Comparison of ENCODE assay signal across 8 cellular contexts in genomic region chr20:36093804-36094145, GRCh38.
A peak's percentile ranks its signal among the peaks of the same experiment; 100 is the strongest.
DNase-seq lines count a peak whose midpoint lies in the region; ATAC-seq and TF ChIP-seq lines count a peak whose summit lies in the region.

No MANE protein-coding gene starts in this region.

- in situ Hi-C loops in astrocyte of the cerebellum (cut with HindIII; ENCODE audit: low sequenced_read_pairs) = no loop called here

- POLR2A ChIA-PET in SK-N-SH (lab: Yijun Ruan, JAX) = interaction anchor here (0.7 to 1.2 kb wide), 2 partner anchors 139 to 380 kb away, joined by 3 to 4 read pairs; partner anchors contain the start of gene SCAND1

- H3K4me3 ChIP-seq in SK-N-SH (ENCODE audit: low read depth in 2 of 2, low read length in 1 of 2) (peak overlapping the region; percentile 60 to 70), astrocyte of the cerebellum (ENCODE audit: low read depth, low read length) (peak overlapping the region; percentile 60), kidney epithelial cell (ENCODE audit: low read depth, low read length) (peak overlapping the region; percentile 53), Karpas-422 (ENCODE audit: low read length) (no peak overlapping the region)

- TF ChIP-seq CTCF in SK-N-SH (IDR thresholded peaks at IDR 0.05) (no peak), astrocyte of the cerebellum (IDR thresholded peaks at IDR 0.05; ENCODE audit: low read depth, low read length, missing control alignments) (no peak), kidney epithelial cell (IDR thresholded peaks at IDR 0.05; ENCODE audit: insufficient read depth, low read length, poor library complexity, severe bottlenecking) (no peak)

- ATAC-seq in SK-N-SH treated with all-trans-retinoic acid at 6 μM for 48 hours = no peak; the same call in 2 of the 3 replicates

- WGBS in SK-N-SH (ENCODE audit: low lambda C conversion rate) = 10% methylated on average over 2 of the region's 2 CpGs

- no peaks in the 10 kb centered on the region for H4K20me1 ChIP-seq in SK-N-SH (ENCODE audit: insufficient read depth)
- H4K20me1 ChIP-seq in Karpas-422 (ENCODE audit: insufficient read depth, low read depth, low read length) = no peaks in the 10 kb centered on the region

- H3K27me3 ChIP-seq in SK-N-SH (ENCODE audit: insufficient read depth) (peaks cover 19% of the 10 kb centered on the region; the same call in 1 of the 2 replicates), kidney epithelial cell (ENCODE audit: control insufficient read depth, insufficient read depth, low read length) (peaks cover 5% of the 10 kb centered on the region), Karpas-422 (ENCODE audit: low read length) (no peaks in the 10 kb centered on the region)

- DNase-seq in SK-N-SH (no peak), astrocyte of the cerebellum (ENCODE audit: low read depth) (no peak), kidney epithelial cell (ENCODE audit: low read depth) (no peak), SKM-1 (lab: John Stamatoyannopoulos, UW; ENCODE audit: unreplicated experiment) (no peak), AG08396 (ENCODE audit: low spot score) (no peak), Karpas-422 (no peak)

- H2AFZ ChIP-seq in SK-N-SH (ENCODE audit: low read depth) (no peak overlapping the region), Karpas-422 (ENCODE audit: low read length) (no peak overlapping the region)

- H3K27ac ChIP-seq in SK-N-SH (ENCODE audit: low read depth in 2 of 2, low read length in 1 of 2) (no peak overlapping the region), temporal lobe (ENCODE audit: low read depth, low read length) (peak overlapping the region; percentile 7), Karpas-422 (ENCODE audit: low read length) (no peak overlapping the region)

- H3K9me3 ChIP-seq in SK-N-SH (no peaks in the 10 kb centered on the region), Karpas-422 (ENCODE audit: low read length) (no peaks in the 10 kb centered on the region)

- no peaks in the 10 kb centered on the region for H3K9me2 ChIP-seq in SK-N-SH
- no peaks in the 10 kb centered on the region for H3K9me2 ChIP-seq in Karpas-422 (replicated peaks; ENCODE audit: insufficient read depth, low read length)

- peaks cover 13% of the 10 kb centered on the region for H3F3A ChIP-seq in SK-N-SH (replicated peaks; ENCODE audit: insufficient read depth)

- no peaks in the 10 kb centered on the region for H3K36me3 ChIP-seq in SK-N-SH (replicated peaks in 1 of 2; ENCODE audit: control insufficient read depth in 1 of 2, insufficient read depth in 2 of 2, low read length in 1 of 2)
- H3K36me3 ChIP-seq in kidney epithelial cell (ENCODE audit: control insufficient read depth, insufficient read depth, low read length) = no peaks in the 10 kb centered on the region
- H3K36me3 ChIP-seq in Karpas-422 (ENCODE audit: insufficient read depth, low read length) = no peaks in the 10 kb centered on the region

- CTCF ChIA-PET in SK-N-SH (lab: Yijun Ruan, JAX) = interaction anchor here (1.0 to 2.3 kb wide), 4 partner anchors 45 to 346 kb away, joined by 3 to 10 read pairs (median 6); no protein-coding TSS in a partner anchor

- no peak for TF ChIP-seq RAD21 in SK-N-SH (IDR thresholded peaks at IDR 0.05; ENCODE audit: low read length)

- H3K4me2 ChIP-seq in SK-N-SH (peak overlapping the region; percentile 95), Karpas-422 (ENCODE audit: low read depth, low read length, poor library complexity, severe bottlenecking) (no peak overlapping the region)

- peaks cover 4 to 9% of the 10 kb centered on the region in 2 experiments; a peak in 3 of 4 replicates for H3K4me1 ChIP-seq in SK-N-SH (ENCODE audit: control insufficient read depth in 1 of 2, insufficient read depth in 2 of 2, low read depth in 1 of 2, low read length in 1 of 2)
- H3K4me1 ChIP-seq in Karpas-422 (ENCODE audit: low read length) = peaks cover 24% of the 10 kb centered on the region

- H3K79me2 ChIP-seq in SK-N-SH (ENCODE audit: insufficient read depth) = no peaks in the 10 kb centered on the region
- H3K79me2 ChIP-seq in Karpas-422 (ENCODE audit: low read length) = no peaks in the 10 kb centered on the region

- H3K9ac ChIP-seq in SK-N-SH (no peak overlapping the region), Karpas-422 (ENCODE audit: low read length) (no peak overlapping the region)

- TF ChIP-seq EP300 in SK-N-SH (IDR thresholded peaks at IDR 0.05; ENCODE audit: borderline replicate concordance in 1 of 2, low read depth in 1 of 2, low read length in 1 of 2) = no peak

TF ChIP-seq in SK-N-SH, 30 proteins besides CTCF, POLR2A, EP300 and RAD21:
- TF ChIP-seq FOXM1 (IDR thresholded peaks at IDR 0.05; ENCODE audit: low read depth) (no peak), USF1 (IDR thresholded peaks at IDR 0.05; ENCODE audit: borderline replicate concordance, low read depth) (no peak)
- TF ChIP-seq, protein P1, sequence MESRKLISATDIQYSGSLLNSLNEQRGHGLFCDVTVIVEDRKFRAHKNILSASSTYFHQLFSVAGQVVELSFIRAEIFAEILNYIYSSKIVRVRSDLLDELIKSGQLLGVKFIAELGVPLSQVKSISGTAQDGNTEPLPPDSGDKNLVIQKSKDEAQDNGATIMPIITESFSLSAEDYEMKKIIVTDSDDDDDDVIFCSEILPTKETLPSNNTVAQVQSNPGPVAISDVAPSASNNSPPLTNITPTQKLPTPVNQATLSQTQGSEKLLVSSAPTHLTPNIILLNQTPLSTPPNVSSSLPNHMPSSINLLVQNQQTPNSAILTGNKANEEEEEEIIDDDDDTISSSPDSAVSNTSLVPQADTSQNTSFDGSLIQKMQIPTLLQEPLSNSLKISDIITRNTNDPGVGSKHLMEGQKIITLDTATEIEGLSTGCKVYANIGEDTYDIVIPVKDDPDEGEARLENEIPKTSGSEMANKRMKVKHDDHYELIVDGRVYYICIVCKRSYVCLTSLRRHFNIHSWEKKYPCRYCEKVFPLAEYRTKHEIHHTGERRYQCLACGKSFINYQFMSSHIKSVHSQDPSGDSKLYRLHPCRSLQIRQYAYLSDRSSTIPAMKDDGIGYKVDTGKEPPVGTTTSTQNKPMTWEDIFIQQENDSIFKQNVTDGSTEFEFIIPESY (IDR thresholded peaks at IDR 0.05; ENCODE audit: borderline replicate concordance, low read depth) = no peak

TF ChIP-seq in SK-N-SH treated with all-trans-retinoic acid at 6 μM for 48 hours, 23 proteins besides CTCF, POLR2A, EP300 and RAD21:
- no peak for TF ChIP-seq ISL1 (CRISPR knock-in tag; IDR thresholded peaks at IDR 0.05)
- TF ChIP-seq RARB (CRISPR knock-in tag; IDR thresholded peaks at IDR 0.05) = no peak
- TF ChIP-seq POU6F1 (CRISPR knock-in tag; IDR thresholded peaks at IDR 0.05; ENCODE audit: borderline replicate concordance, low read depth) = no peak
- TF ChIP-seq, protein P2, sequence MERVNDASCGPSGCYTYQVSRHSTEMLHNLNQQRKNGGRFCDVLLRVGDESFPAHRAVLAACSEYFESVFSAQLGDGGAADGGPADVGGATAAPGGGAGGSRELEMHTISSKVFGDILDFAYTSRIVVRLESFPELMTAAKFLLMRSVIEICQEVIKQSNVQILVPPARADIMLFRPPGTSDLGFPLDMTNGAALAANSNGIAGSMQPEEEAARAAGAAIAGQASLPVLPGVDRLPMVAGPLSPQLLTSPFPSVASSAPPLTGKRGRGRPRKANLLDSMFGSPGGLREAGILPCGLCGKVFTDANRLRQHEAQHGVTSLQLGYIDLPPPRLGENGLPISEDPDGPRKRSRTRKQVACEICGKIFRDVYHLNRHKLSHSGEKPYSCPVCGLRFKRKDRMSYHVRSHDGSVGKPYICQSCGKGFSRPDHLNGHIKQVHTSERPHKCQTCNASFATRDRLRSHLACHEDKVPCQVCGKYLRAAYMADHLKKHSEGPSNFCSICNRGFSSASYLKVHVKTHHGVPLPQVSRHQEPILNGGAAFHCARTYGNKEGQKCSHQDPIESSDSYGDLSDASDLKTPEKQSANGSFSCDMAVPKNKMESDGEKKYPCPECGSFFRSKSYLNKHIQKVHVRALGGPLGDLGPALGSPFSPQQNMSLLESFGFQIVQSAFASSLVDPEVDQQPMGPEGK (CRISPR knock-in tag; IDR thresholded peaks at IDR 0.05; ENCODE audit: borderline replicate concordance) = no peak
- no peak for TF ChIP-seq ARNTL (CRISPR knock-in tag; IDR thresholded peaks at IDR 0.05; ENCODE audit: borderline replicate concordance, low read depth)
- no peak for TF ChIP-seq PPARA (CRISPR knock-in tag; IDR thresholded peaks at IDR 0.05; ENCODE audit: borderline replicate concordance)
- TF ChIP-seq GLIS3 (CRISPR knock-in tag; IDR thresholded peaks at IDR 0.05) = no peak
- no peak for TF ChIP-seq ZNF70 (CRISPR knock-in tag; IDR thresholded peaks at IDR 0.05)
- no peak for TF ChIP-seq TCF4 (CRISPR knock-in tag; IDR thresholded peaks at IDR 0.05; ENCODE audit: borderline replicate concordance)
- no peak for TF ChIP-seq ZFP3 (CRISPR knock-in tag; IDR thresholded peaks at IDR 0.05)
TF ChIP-seq in SK-N-SH treated with all-trans-retinoic acid at 6 μM for 48 hours: peak in this region for 0.
